ENCODE assay signal across 1 cellular context in the genomic region with DNA sequence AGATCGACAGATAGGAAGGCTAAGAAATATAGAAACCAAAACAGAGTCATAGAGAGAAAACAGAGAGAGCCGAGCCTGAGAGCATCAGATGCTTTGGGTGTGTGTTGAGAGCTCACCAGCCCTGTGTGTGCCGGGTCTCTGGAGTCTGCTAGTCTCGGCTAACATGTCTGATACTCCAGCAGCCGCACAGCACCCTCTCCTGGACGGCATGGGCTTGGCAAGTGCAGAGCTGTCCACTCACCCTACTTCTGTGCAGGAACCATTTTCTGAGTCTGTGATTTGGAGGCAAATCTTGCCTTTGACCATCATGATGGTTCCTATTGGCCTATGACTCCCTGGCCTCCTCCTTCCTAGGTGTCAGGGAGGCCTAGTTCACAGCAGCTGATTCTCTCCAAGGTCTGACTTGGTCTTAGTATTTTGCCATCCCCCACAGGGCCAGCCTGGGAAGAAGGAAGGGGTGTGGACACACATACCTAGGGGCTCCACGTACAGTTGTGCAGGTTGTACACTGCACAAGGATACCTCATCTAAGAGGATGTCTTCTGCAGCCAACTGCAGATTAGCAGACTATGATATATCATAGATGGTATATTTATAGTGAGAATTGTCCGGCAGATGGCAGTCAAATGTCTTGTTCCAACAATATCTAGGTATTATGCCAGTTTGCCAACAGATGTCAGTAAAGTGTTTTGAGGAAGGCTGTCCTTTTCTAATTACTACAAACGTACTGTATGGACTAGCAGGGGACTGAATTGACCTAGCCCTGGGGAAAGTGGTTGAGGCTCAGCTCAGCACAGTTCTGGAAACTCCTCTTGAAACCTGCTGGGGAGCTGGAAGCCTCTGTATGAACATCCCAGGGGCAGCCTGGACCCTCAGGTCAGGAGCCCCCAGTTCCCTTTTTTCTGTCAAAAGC.
TF ChIP-seq lines count a peak whose summit lies in the region.

No MANE protein-coding gene starts in this region.

TF ChIP-seq in HepG2, 621 proteins besides CTCF, POLR2A, EP300 and RAD21 (continued from another document and continues in another):
- TF ChIP-seq, protein P1, sequence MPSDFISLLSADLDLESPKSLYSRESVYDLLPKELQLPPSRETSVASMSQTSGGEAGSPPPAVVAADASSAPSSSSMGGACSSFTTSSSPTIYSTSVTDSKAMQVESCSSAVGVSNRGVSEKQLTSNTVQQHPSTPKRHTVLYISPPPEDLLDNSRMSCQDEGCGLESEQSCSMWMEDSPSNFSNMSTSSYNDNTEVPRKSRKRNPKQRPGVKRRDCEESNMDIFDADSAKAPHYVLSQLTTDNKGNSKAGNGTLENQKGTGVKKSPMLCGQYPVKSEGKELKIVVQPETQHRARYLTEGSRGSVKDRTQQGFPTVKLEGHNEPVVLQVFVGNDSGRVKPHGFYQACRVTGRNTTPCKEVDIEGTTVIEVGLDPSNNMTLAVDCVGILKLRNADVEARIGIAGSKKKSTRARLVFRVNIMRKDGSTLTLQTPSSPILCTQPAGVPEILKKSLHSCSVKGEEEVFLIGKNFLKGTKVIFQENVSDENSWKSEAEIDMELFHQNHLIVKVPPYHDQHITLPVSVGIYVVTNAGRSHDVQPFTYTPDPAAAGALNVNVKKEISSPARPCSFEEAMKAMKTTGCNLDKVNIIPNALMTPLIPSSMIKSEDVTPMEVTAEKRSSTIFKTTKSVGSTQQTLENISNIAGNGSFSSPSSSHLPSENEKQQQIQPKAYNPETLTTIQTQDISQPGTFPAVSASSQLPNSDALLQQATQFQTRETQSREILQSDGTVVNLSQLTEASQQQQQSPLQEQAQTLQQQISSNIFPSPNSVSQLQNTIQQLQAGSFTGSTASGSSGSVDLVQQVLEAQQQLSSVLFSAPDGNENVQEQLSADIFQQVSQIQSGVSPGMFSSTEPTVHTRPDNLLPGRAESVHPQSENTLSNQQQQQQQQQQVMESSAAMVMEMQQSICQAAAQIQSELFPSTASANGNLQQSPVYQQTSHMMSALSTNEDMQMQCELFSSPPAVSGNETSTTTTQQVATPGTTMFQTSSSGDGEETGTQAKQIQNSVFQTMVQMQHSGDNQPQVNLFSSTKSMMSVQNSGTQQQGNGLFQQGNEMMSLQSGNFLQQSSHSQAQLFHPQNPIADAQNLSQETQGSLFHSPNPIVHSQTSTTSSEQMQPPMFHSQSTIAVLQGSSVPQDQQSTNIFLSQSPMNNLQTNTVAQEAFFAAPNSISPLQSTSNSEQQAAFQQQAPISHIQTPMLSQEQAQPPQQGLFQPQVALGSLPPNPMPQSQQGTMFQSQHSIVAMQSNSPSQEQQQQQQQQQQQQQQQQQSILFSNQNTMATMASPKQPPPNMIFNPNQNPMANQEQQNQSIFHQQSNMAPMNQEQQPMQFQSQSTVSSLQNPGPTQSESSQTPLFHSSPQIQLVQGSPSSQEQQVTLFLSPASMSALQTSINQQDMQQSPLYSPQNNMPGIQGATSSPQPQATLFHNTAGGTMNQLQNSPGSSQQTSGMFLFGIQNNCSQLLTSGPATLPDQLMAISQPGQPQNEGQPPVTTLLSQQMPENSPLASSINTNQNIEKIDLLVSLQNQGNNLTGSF (CRISPR knock-in tag; IDR thresholded peaks at IDR 0.05): no peak
- TF ChIP-seq CEBPZ (IDR thresholded peaks at IDR 0.05; ENCODE audit: low read length): no peak
- no peak for TF ChIP-seq ATF4 (CRISPR knock-in tag; IDR thresholded peaks at IDR 0.05)
- no peak; the same call in 1 of the 2 replicates for TF ChIP-seq REPIN1 (CRISPR knock-in tag; IDR thresholded peaks at IDR 0.05; ENCODE audit: borderline replicate concordance, low read depth)
- TF ChIP-seq, protein P2, sequence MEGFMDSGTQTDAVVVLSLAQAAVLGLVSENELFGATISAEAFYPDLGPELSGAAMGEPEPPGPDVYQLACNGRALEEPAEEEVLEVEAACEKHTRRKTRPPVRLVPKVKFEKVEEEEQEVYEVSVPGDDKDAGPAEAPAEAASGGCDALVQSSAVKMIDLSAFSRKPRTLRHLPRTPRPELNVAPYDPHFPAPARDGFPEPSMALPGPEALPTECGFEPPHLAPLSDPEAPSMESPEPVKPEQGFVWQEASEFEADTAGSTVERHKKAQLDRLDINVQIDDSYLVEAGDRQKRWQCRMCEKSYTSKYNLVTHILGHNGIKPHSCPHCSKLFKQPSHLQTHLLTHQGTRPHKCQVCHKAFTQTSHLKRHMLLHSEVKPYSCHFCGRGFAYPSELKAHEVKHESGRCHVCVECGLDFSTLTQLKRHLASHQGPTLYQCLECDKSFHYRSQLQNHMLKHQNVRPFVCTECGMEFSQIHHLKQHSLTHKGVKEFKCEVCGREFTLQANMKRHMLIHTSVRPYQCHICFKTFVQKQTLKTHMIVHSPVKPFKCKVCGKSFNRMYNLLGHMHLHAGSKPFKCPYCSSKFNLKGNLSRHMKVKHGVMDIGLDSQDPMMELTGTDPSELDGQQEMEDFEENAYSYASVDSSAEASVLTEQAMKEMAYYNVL (CRISPR knock-in tag; IDR thresholded peaks at IDR 0.05; ENCODE audit: borderline replicate concordance): no peak
- TF ChIP-seq, protein P3, sequence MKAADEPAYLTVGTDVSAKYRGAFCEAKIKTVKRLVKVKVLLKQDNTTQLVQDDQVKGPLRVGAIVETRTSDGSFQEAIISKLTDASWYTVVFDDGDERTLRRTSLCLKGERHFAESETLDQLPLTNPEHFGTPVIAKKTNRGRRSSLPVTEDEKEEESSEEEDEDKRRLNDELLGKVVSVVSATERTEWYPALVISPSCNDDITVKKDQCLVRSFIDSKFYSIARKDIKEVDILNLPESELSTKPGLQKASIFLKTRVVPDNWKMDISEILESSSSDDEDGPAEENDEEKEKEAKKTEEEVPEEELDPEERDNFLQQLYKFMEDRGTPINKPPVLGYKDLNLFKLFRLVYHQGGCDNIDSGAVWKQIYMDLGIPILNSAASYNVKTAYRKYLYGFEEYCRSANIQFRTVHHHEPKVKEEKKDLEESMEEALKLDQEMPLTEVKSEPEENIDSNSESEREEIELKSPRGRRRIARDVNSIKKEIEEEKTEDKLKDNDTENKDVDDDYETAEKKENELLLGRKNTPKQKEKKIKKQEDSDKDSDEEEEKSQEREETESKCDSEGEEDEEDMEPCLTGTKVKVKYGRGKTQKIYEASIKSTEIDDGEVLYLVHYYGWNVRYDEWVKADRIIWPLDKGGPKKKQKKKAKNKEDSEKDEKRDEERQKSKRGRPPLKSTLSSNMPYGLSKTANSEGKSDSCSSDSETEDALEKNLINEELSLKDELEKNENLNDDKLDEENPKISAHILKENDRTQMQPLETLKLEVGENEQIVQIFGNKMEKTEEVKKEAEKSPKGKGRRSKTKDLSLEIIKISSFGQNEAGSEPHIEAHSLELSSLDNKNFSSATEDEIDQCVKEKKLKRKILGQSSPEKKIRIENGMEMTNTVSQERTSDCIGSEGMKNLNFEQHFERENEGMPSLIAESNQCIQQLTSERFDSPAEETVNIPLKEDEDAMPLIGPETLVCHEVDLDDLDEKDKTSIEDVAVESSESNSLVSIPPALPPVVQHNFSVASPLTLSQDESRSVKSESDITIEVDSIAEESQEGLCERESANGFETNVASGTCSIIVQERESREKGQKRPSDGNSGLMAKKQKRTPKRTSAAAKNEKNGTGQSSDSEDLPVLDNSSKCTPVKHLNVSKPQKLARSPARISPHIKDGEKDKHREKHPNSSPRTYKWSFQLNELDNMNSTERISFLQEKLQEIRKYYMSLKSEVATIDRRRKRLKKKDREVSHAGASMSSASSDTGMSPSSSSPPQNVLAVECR (CRISPR knock-in tag; IDR thresholded peaks at IDR 0.05; ENCODE audit: borderline replicate concordance): peak; percentile 45
- TF ChIP-seq, protein P4, sequence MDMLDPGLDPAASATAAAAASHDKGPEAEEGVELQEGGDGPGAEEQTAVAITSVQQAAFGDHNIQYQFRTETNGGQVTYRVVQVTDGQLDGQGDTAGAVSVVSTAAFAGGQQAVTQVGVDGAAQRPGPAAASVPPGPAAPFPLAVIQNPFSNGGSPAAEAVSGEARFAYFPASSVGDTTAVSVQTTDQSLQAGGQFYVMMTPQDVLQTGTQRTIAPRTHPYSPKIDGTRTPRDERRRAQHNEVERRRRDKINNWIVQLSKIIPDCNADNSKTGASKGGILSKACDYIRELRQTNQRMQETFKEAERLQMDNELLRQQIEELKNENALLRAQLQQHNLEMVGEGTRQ (IDR thresholded peaks at IDR 0.05; ENCODE audit: low read depth, low read length): no peak
- TF ChIP-seq, protein P4 (CRISPR knock-in tag; IDR thresholded peaks at IDR 0.05; ENCODE audit: borderline replicate concordance): no peak
- no peak for TF ChIP-seq ISX (CRISPR knock-in tag; conservative IDR thresholded peaks at IDR 0.05)
- peak; percentile 40; the same call in 1 of the 2 replicates for TF ChIP-seq FOSL2 (CRISPR knock-in tag; IDR thresholded peaks at IDR 0.05)
- TF ChIP-seq MAZ (IDR thresholded peaks at IDR 0.05; ENCODE audit: borderline replicate concordance, low read depth, low read length): no peak
- TF ChIP-seq MAZ (CRISPR knock-in tag; IDR thresholded peaks at IDR 0.05; ENCODE audit: low read depth): no peak
- TF ChIP-seq ZNF576 (CRISPR knock-in tag; IDR thresholded peaks at IDR 0.05): no peak
- 0 out of 2 replicates have a peak, but pooled peaks have one; percentile 63 for TF ChIP-seq ZNF343 (CRISPR knock-in tag; IDR thresholded peaks at IDR 0.05)
- no peak; the same call in 1 of the 2 replicates for TF ChIP-seq NR2F2 (IDR thresholded peaks at IDR 0.05; ENCODE audit: borderline replicate concordance, low read depth)
- 0 out of 2 replicates have a peak, but pooled peaks have one; percentile 60 for TF ChIP-seq PAX8 (CRISPR knock-in tag; IDR thresholded peaks at IDR 0.05; ENCODE audit: borderline replicate concordance)
- peak; percentile 89 for TF ChIP-seq ARID3A (IDR thresholded peaks at IDR 0.05; ENCODE audit: low read depth, low read length)
- TF ChIP-seq SMAD3 (CRISPR knock-in tag; IDR thresholded peaks at IDR 0.05): no peak
- no peak for TF ChIP-seq AHR (CRISPR knock-in tag; IDR thresholded peaks at IDR 0.05)
- 0 out of 2 replicates have a peak, but pooled peaks have one; percentile 69 for TF ChIP-seq EED (CRISPR knock-in tag; IDR thresholded peaks at IDR 0.05)
- no peak for TF ChIP-seq ZNF121 (CRISPR knock-in tag; IDR thresholded peaks at IDR 0.05)
- no peak for TF ChIP-seq KLF9 (CRISPR knock-in tag; IDR thresholded peaks at IDR 0.05; ENCODE audit: low read depth)
- TF ChIP-seq ISL2 (CRISPR knock-in tag; IDR thresholded peaks at IDR 0.05): no peak
- TF ChIP-seq, protein P5, sequence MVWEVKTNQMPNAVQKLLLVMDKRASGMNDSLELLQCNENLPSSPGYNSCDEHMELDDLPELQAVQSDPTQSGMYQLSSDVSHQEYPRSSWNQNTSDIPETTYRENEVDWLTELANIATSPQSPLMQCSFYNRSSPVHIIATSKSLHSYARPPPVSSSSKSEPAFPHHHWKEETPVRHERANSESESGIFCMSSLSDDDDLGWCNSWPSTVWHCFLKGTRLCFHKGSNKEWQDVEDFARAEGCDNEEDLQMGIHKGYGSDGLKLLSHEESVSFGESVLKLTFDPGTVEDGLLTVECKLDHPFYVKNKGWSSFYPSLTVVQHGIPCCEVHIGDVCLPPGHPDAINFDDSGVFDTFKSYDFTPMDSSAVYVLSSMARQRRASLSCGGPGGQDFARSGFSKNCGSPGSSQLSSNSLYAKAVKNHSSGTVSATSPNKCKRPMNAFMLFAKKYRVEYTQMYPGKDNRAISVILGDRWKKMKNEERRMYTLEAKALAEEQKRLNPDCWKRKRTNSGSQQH (CRISPR knock-in tag; IDR thresholded peaks at IDR 0.05; ENCODE audit: low read depth): no peak; the same call in none of the 2 replicates
- no peak for TF ChIP-seq HOXA7 (CRISPR knock-in tag; IDR thresholded peaks at IDR 0.05)
- TF ChIP-seq PCBP1 (IDR thresholded peaks at IDR 0.05; ENCODE audit: borderline replicate concordance, low read depth, low read length): no peak
- TF ChIP-seq ZNF839 (CRISPR knock-in tag; IDR thresholded peaks at IDR 0.05; ENCODE audit: borderline replicate concordance): no peak
